In the genomic region with DNA sequence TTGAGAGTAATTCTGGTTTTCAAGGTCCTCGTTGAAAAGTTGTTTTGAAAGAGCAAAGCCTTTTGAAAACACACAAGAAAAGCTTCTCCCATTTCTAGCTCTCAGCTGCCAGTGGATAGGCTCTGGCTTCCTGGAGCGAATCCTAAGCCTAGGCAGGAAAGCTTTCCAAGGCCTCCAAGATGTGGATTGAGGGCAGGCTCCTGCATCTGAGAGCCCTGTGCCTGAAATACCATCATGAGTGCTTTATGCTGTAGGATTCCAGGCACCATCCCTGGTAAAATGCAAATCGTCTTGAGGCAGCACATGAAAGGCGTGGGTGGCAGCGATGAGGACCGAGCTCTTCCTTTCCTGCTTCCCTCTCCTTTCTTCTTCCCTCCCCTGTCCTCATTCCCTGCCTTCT, we compare ENCODE assay signal across 20 cellular contexts.
DNase-seq lines count a peak whose midpoint lies in the region; ATAC-seq, FAIRE-seq and TF ChIP-seq lines count a peak whose summit lies in the region.
"Had no signal": no experiment of that assay in that cellular context is flagged by ENCODE, and none has a peak within 500 bp of the region (broad histone marks: within the 10 kb centered on the region; RNA-seq: fewer than 3 reads in every experiment).

No MANE protein-coding gene starts in this region.

- no peak overlapping the region for H3K4me3 ChIP-seq in heart left ventricle
- H3K4me3 ChIP-seq: left lung, skin epidermis had no signal

- H3K36me3 ChIP-seq in heart left ventricle: no peaks in the 10 kb centered on the region
- H3K36me3 ChIP-seq: left lung had no signal

- TF ChIP-seq CTCF in heart left ventricle (IDR thresholded peaks at IDR 0.05): no peak

- ATAC-seq in heart left ventricle (peak in 2 of 4 donors; percentile 17 to 40), Right ventricle myocardium superior (ENCODE audit: poor library complexity) (no peak), left ventricle myocardium superior (peak; percentile 55)
- ATAC-seq: activated T-cell treated with anti-CD3 and anti-CD28 coated beads, Interleukin-2, amount 50 U/mL, for 72 hours; esophagus mucosa; left lung had no signal

- no peak for TF ChIP-seq POLR2A in heart left ventricle (IDR thresholded peaks at IDR 0.05)

- DNase-seq in heart left ventricle (no peak), Right ventricle myocardium superior (no peak), left ventricle myocardium superior (no peak), posterior cingulate gyrus (peak in 8 of 10 donors; percentile 29 to 90 (median 51)), NCI-H1930 (lab: John Stamatoyannopoulos, UW) (no peak), HTR-8/SVneo (ENCODE audit: insufficient read length, low spot score) (no peak), NCI-H1417 treated with DMSO at 0.1 percent for 48 hours (lab: John Stamatoyannopoulos, UW) (no peak)
- no peak for DNase-seq in activated CD4-positive, alpha-beta T cell treated with anti-CD3 and anti-CD28 coated beads, Interleukin-2, amount 50 U/mL, for 48 hours
- DNase-seq: activated T-cell treated with anti-CD3 and anti-CD28 coated beads, Interleukin-2, amount 50 U/mL, for 72 hours; CD8-positive, alpha-beta memory T cell; cortex of kidney; left lung; NCI-H1105; NCI-H226; OCI-M1; stimulated activated naive CD4-positive, alpha-beta T cell had no signal

- FAIRE-seq in HTR-8/SVneo (lab: Jason Lieb, UNC): no peak
- FAIRE-seq: A204.1, GM12891 had no signal

- H3K27me3 ChIP-seq in heart left ventricle: no peaks in the 10 kb centered on the region
- H3K27me3 ChIP-seq: left lung had no signal

- 65 to 73% (median 72%) methylated on average over 6 of the region's 6 CpGs for WGBS in heart left ventricle, 4 donors

- intact Hi-C loops in heart left ventricle (cut with DNase I) (loop anchor here in 3 of 10 donors (10.0 kb wide), 3 partner anchors 83 to 213 kb away; a partner anchor contains a TSS), Right ventricle myocardium superior (cut with DNase I) (loop anchor here (10.0 kb wide), 1 partner anchor 213 kb away; no protein-coding TSS in a partner anchor), left ventricle myocardium superior (cut with micrococcal nuclease) (no loop called here), posterior cingulate gyrus (cut with DNase I) (loop anchor here (1.0 kb wide), 1 partner anchor 188 kb away; no protein-coding TSS in a partner anchor)

- H3K27ac ChIP-seq in heart left ventricle: peak overlapping the region in 9 of 12 donors; percentile 13 to 68 (median 51)

- peaks cover 0 to 11% (median 0%) of the 10 kb centered on the region in 12 donors for H3K9me3 ChIP-seq in heart left ventricle

- H3K4me1 ChIP-seq in heart left ventricle: peaks cover 0 to 21% (median 15%) of the 10 kb centered on the region in 12 donors

Comparison
In these comparisons a context has a peak if more than half of its experiments do, and no peak if none do; other contexts are left out.
1. DNase-seq: peak in posterior cingulate gyrus (8 of 10); none in heart left ventricle (0 of 5), Right ventricle myocardium superior (single experiment), left ventricle myocardium superior (single experiment), NCI-H1930 (0 of 2), HTR-8/SVneo (single experiment), NCI-H1417 treated with DMSO at 0.1 percent for 48 hours (single experiment) and activated CD4-positive, alpha-beta T cell treated with anti-CD3 and anti-CD28 coated beads, Interleukin-2, amount 50 U/mL, for 48 hours (0 of 2).